Comparison of ENCODE assay signal across 35 cellular contexts in genomic region chr11:87148749-87149148, GRCh38.
"Had no signal": no experiment of that assay in that cellular context is flagged by ENCODE, and none has a peak within 500 bp of the region (broad histone marks: within the 10 kb centered on the region; RNA-seq: fewer than 3 reads in every experiment).

No MANE protein-coding gene starts in this region.

- ATAC-seq: activated CD4-positive, CD25-positive, alpha-beta regulatory T cell treated with anti-CD3 and anti-CD28 coated beads, Interleukin-2, amount 50 U/mL, for 24 hours; activated CD8-positive, alpha-beta memory T cell treated with anti-CD3 and anti-CD28 coated beads, Interleukin-2, amount 10 ng/mL, durations not matched to agents 7 days and 5 days; activated naive CD8-positive, alpha-beta T cell treated with anti-CD3 and anti-CD28 coated beads, Interleukin-2, amount 50 U/mL, for 24 hours; Right ventricle myocardium inferior; WTC11 had no signal

- H3K36me3 Mint-ChIP-seq: activated naive CD4-positive, alpha-beta T cell treated with anti-CD3 and anti-CD28 coated beads, Interleukin-2, amount 10 ng/mL, durations not matched to agents 7 days and 5 days; WTC11 had no signal

- H3K4me3 Mint-ChIP-seq: activated CD4-positive, alpha-beta memory T cell treated with anti-CD3 and anti-CD28 coated beads, Interleukin-2, amount 10 ng/mL, durations not matched to agents 7 days and 5 days; activated CD8-positive, alpha-beta memory T cell treated with anti-CD3 and anti-CD28 coated beads, Interleukin-2, amount 10 ng/mL, durations not matched to agents 7 days and 5 days; activated naive CD4-positive, alpha-beta T cell treated with anti-CD3 and anti-CD28 coated beads, Interleukin-2, amount 10 ng/mL, durations not matched to agents 7 days and 5 days; activated naive CD8-positive, alpha-beta T cell; activated naive CD8-positive, alpha-beta T cell treated with anti-CD3 and anti-CD28 coated beads, Interleukin-2, amount 50 U/mL, for 24 hours; brain; T-helper 1 cell treated with Interleukin-12 subunit alpha and Interleukin-12 subunit beta and Interleukin-4 antibody, amounts not matched to agents 30 μg/mL and 1 μg/mL, for 36 hours; T-helper 2 cell treated with Interferon-gamma antibody and Interleukin-4, amounts not matched to agents 5 μg/mL and 100 μg/mL, for 36 hours; WTC11 had no signal

- H3K4me2 ChIP-seq: KMS-11, PC-9, SK-N-SH had no signal

- FAIRE-seq: RCC 7860, TTC549 had no signal

- DNase-seq: activated CD4-positive, alpha-beta memory T cell treated with anti-CD3 and anti-CD28 coated beads, Interleukin-2, amount 10 ng/mL, durations not matched to agents 7 days and 5 days; activated CD4-positive, alpha-beta T cell treated with anti-CD3 and anti-CD28 coated beads for 4 hours; activated CD8-positive, alpha-beta memory T cell treated with anti-CD3 and anti-CD28 coated beads for 24 hours; activated CD8-positive, alpha-beta memory T cell treated with anti-CD3 and anti-CD28 coated beads, Interleukin-2, amount 10 ng/mL, durations not matched to agents 7 days and 5 days; activated CD8-positive, alpha-beta memory T cell treated with anti-CD3 and anti-CD28 coated beads, Interleukin-2, amount 50 U/mL, for 48 hours; activated effector memory CD4-positive, alpha-beta T cell treated with Interleukin-2 at 50 U/mL for 16 hours; activated naive CD4-positive, alpha-beta T cell treated with anti-CD3 and anti-CD28 coated beads, Interleukin-2, amount 10 ng/mL, durations not matched to agents 7 days and 5 days; activated naive CD8-positive, alpha-beta T cell treated with anti-CD3 and anti-CD28 coated beads, Interleukin-2, amount 50 U/mL, for 24 hours; activated T-cell treated with anti-CD3 and anti-CD28 coated beads, Interleukin-2, amount 50 U/mL, for 48 hours; anterior cingulate cortex; central memory CD4-positive, alpha-beta T cell; MM.1S; MV-4-11; NCI-H1092; NCI-H1436 treated with DMSO at 0.1 percent for 48 hours; NCI-H1694 treated with DMSO at 0.1 percent for 48 hours; NCI-H2029; NCI-H2171; NCI-H510A; NCI-H526; NCI-H748 treated with DMSO at 0.1 percent for 48 hours; NK-92 treated with Interleukin-12 subunit alpha and Interleukin-12 subunit beta, amount 100 ng/mL, for 24 hours; PC-9; SK-N-SH had no signal

- H3K4me3 ChIP-seq: PC-9 had no signal

- H3K27ac Mint-ChIP-seq: activated CD4-positive, alpha-beta memory T cell treated with anti-CD3 and anti-CD28 coated beads, Interleukin-2, amount 10 ng/mL, durations not matched to agents 7 days and 5 days; activated CD8-positive, alpha-beta memory T cell treated with anti-CD3 and anti-CD28 coated beads, Interleukin-2, amount 10 ng/mL, durations not matched to agents 7 days and 5 days; activated naive CD4-positive, alpha-beta T cell treated with anti-CD3 and anti-CD28 coated beads, Interleukin-2, amount 10 ng/mL, durations not matched to agents 7 days and 5 days; activated naive CD8-positive, alpha-beta T cell; activated naive CD8-positive, alpha-beta T cell treated with anti-CD3 and anti-CD28 coated beads, Interleukin-2, amount 50 U/mL, for 24 hours; T-helper 1 cell treated with Interleukin-12 subunit alpha and Interleukin-12 subunit beta and Interleukin-4 antibody, amounts not matched to agents 30 μg/mL and 1 μg/mL, for 36 hours; T-helper 2 cell treated with Interferon-gamma antibody and Interleukin-4, amounts not matched to agents 5 μg/mL and 100 μg/mL, for 36 hours had no signal

- H2AFZ ChIP-seq: PC-9 had no signal

- H3K4me1 Mint-ChIP-seq: activated CD4-positive, alpha-beta memory T cell treated with anti-CD3 and anti-CD28 coated beads, Interleukin-2, amount 10 ng/mL, durations not matched to agents 7 days and 5 days had no signal

- H3K9ac ChIP-seq: KMS-11, SK-N-SH had no signal

- H3K27ac ChIP-seq: KMS-11, PC-9, RWPE1 had no signal

- H3K9me3 Mint-ChIP-seq: activated naive CD4-positive, alpha-beta T cell treated with anti-CD3 and anti-CD28 coated beads, Interleukin-2, amount 10 ng/mL, durations not matched to agents 7 days and 5 days; T-helper 1 cell treated with Interleukin-12 subunit alpha and Interleukin-12 subunit beta and Interleukin-4 antibody, amounts not matched to agents 30 μg/mL and 1 μg/mL, for 36 hours; WTC11 had no signal

- H3K27me3 Mint-ChIP-seq: activated CD4-positive, alpha-beta memory T cell treated with anti-CD3 and anti-CD28 coated beads, Interleukin-2, amount 10 ng/mL, durations not matched to agents 7 days and 5 days; activated CD8-positive, alpha-beta memory T cell treated with anti-CD3 and anti-CD28 coated beads, Interleukin-2, amount 10 ng/mL, durations not matched to agents 7 days and 5 days; activated naive CD4-positive, alpha-beta T cell treated with anti-CD3 and anti-CD28 coated beads, Interleukin-2, amount 10 ng/mL, durations not matched to agents 7 days and 5 days; activated naive CD8-positive, alpha-beta T cell; activated naive CD8-positive, alpha-beta T cell treated with anti-CD3 and anti-CD28 coated beads, Interleukin-2, amount 50 U/mL, for 24 hours; brain had no signal
